In genomic region chr13:78443839-78444238, GRCh38 we compare ENCODE assay signal across 7 cellular contexts.
"Had no signal": no experiment of that assay in that cellular context is flagged by ENCODE, and none has a peak within 500 bp of the region (broad histone marks: within the 10 kb centered on the region; RNA-seq: fewer than 3 reads in every experiment).

No MANE protein-coding gene starts in this region.

- H3K4me2 ChIP-seq: KMS-11 had no signal

- H3K27ac ChIP-seq: HL-60, KMS-11 had no signal

- FAIRE-seq: HTR-8/SVneo had no signal

- H3K9ac ChIP-seq: KMS-11 had no signal

- DNase-seq: Karpas-422, Kasumi-1, KBM-7, KG1 had no signal
